9 cellular contexts compared by ENCODE assay signal in the genomic region with DNA sequence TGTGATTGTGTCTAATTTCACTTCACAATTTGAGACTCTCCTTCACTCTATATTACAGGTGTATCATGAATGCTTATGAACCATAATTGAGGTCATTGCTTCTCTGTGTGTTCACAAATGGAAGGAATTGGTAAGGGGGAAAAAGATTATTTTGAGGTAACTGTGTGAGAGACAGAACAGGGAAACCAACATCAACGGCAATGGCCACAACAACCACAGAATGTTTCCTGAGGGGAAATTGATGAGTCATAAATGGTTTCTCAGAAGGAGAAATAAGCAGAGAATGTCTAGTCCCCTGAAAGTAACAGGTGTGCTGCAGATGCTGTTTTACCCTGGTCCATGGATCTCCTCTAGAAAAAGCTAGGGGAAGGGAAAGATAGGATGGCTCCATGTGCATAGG.
DNase-seq lines count a peak whose midpoint lies in the region; ATAC-seq and TF ChIP-seq lines count a peak whose summit lies in the region.
"Had no signal": no experiment of that assay in that cellular context is flagged by ENCODE, and none has a peak within 500 bp of the region (broad histone marks: within the 10 kb centered on the region; RNA-seq: fewer than 3 reads in every experiment).

No MANE protein-coding gene starts in this region.

- DNase-seq in GM12864 (ENCODE audit: low read depth) (peak; percentile 40), DMS153 treated with DMSO at 0.1 percent for 48 hours (lab: John Stamatoyannopoulos, UW; ENCODE audit: unreplicated experiment) (no peak), HEK293T (ENCODE audit: extremely low spot score) (no peak), SW 1271 (lab: John Stamatoyannopoulos, UW) (no peak), OCI-M2 (lab: John Stamatoyannopoulos, UW; ENCODE audit: unreplicated experiment) (no peak)
- peak; percentile 44 for DNase-seq in activated T-helper 1 cell treated with anti-CD3 and anti-CD28 coated beads, Interleukin-12 subunit alpha, Interleukin-12 subunit beta, Interleukin-2, Interleukin-4 antibody, amounts not matched to agents 30 ng/mL and 10 ng/mL and 1 ng/mL, durations not matched to agents 14 hours and 24 hours and 36 hours (ENCODE audit: low spot score)

- peak overlapping the region; percentile 81 for H3K27ac Mint-ChIP-seq in activated T-helper 1 cell treated with anti-CD3 and anti-CD28 coated beads, Interleukin-12 subunit alpha, Interleukin-12 subunit beta, Interleukin-2, Interleukin-4 antibody, amounts not matched to agents 30 ng/mL and 10 ng/mL and 1 ng/mL, durations not matched to agents 14 hours and 24 hours and 36 hours

- H3K4me3 ChIP-seq in GM12864 (ENCODE audit: low read depth, low read length): no peak overlapping the region
- H3K4me3 ChIP-seq: tibial nerve had no signal

- peak overlapping the region; percentile 48 for H3K4me3 Mint-ChIP-seq in activated T-helper 1 cell treated with anti-CD3 and anti-CD28 coated beads, Interleukin-12 subunit alpha, Interleukin-12 subunit beta, Interleukin-2, Interleukin-4 antibody, amounts not matched to agents 30 ng/mL and 10 ng/mL and 1 ng/mL, durations not matched to agents 14 hours and 24 hours and 36 hours

- H3K36me3 Mint-ChIP-seq in activated T-helper 1 cell treated with anti-CD3 and anti-CD28 coated beads, Interleukin-12 subunit alpha, Interleukin-12 subunit beta, Interleukin-2, Interleukin-4 antibody, amounts not matched to agents 30 ng/mL and 10 ng/mL and 1 ng/mL, durations not matched to agents 14 hours and 24 hours and 36 hours (ENCODE audit: low read depth): peaks cover 3% of the 10 kb centered on the region

- intact Hi-C loops in activated T-helper 1 cell treated with anti-CD3 and anti-CD28 coated beads, Interleukin-12 subunit alpha, Interleukin-12 subunit beta, Interleukin-2, Interleukin-4 antibody, amounts not matched to agents 30 ng/mL and 10 ng/mL and 1 ng/mL, durations not matched to agents 14 hours and 24 hours and 36 hours (cut with micrococcal nuclease): loop anchor here (1.0 to 10.0 kb wide), 6 partner anchors 12 to 564 kb away; partner anchors contain the start of gene NR4A2

- no peak for TF ChIP-seq CTCF in GM12864 (IDR thresholded peaks at IDR 0.05; ENCODE audit: low read depth, low read length, missing control alignments)

- peaks cover 12% of the 10 kb centered on the region for H3K9me3 Mint-ChIP-seq in activated T-helper 1 cell treated with anti-CD3 and anti-CD28 coated beads, Interleukin-12 subunit alpha, Interleukin-12 subunit beta, Interleukin-2, Interleukin-4 antibody, amounts not matched to agents 30 ng/mL and 10 ng/mL and 1 ng/mL, durations not matched to agents 14 hours and 24 hours and 36 hours

- H3K4me1 Mint-ChIP-seq in activated T-helper 1 cell treated with anti-CD3 and anti-CD28 coated beads, Interleukin-12 subunit alpha, Interleukin-12 subunit beta, Interleukin-2, Interleukin-4 antibody, amounts not matched to agents 30 ng/mL and 10 ng/mL and 1 ng/mL, durations not matched to agents 14 hours and 24 hours and 36 hours (ENCODE audit: low read depth): peaks cover 43% of the 10 kb centered on the region

- CTCF ChIA-PET in HEK293T (lab: Yijun Ruan, JAX): no interaction called here

- ATAC-seq in GM19467 (IDR thresholded peaks at IDR 0.05; ENCODE audit: unreplicated experiment) (peak; percentile 95), HG03139 (IDR thresholded peaks at IDR 0.05; ENCODE audit: unreplicated experiment) (peak; percentile 96)

- peaks cover 40% of the 10 kb centered on the region for H3K27me3 Mint-ChIP-seq in activated T-helper 1 cell treated with anti-CD3 and anti-CD28 coated beads, Interleukin-12 subunit alpha, Interleukin-12 subunit beta, Interleukin-2, Interleukin-4 antibody, amounts not matched to agents 30 ng/mL and 10 ng/mL and 1 ng/mL, durations not matched to agents 14 hours and 24 hours and 36 hours (ENCODE audit: insufficient read depth)

- POLR2A ChIA-PET in HEK293T (lab: Yijun Ruan, JAX): no interaction called here

TF ChIP-seq in HEK293T, 16 proteins besides CTCF, POLR2A, EP300 and RAD21:
- TF ChIP-seq SUZ12 (IDR thresholded peaks at IDR 0.05) (no peak), LEF1 (IDR thresholded peaks at IDR 0.05; ENCODE audit: borderline replicate concordance) (no peak), CTBP1 (IDR thresholded peaks at IDR 0.05; ENCODE audit: borderline replicate concordance) (no peak), SP1 (IDR thresholded peaks at IDR 0.05) (no peak), BHLHE40 (IDR thresholded peaks at IDR 0.05; ENCODE audit: borderline replicate concordance) (no peak)
- TF ChIP-seq, protein P1, sequence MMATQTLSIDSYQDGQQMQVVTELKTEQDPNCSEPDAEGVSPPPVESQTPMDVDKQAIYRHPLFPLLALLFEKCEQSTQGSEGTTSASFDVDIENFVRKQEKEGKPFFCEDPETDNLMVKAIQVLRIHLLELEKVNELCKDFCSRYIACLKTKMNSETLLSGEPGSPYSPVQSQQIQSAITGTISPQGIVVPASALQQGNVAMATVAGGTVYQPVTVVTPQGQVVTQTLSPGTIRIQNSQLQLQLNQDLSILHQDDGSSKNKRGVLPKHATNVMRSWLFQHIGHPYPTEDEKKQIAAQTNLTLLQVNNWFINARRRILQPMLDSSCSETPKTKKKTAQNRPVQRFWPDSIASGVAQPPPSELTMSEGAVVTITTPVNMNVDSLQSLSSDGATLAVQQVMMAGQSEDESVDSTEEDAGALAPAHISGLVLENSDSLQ (IDR thresholded peaks at IDR 0.05): no peak

Comparison
In these comparisons a context has a peak if more than half of its experiments do, and no peak if none do; other contexts are left out.
1. DNase-seq: peak in GM12864 (single experiment) and activated T-helper 1 cell treated with anti-CD3 and anti-CD28 coated beads, Interleukin-12 subunit alpha, Interleukin-12 subunit beta, Interleukin-2, Interleukin-4 antibody, amounts not matched to agents 30 ng/mL and 10 ng/mL and 1 ng/mL, durations not matched to agents 14 hours and 24 hours and 36 hours (single experiment); none in DMS153 treated with DMSO at 0.1 percent for 48 hours (single experiment), HEK293T (single experiment), SW 1271 (0 of 2) and OCI-M2 (single experiment).